6 cellular contexts compared by ENCODE assay signal in genomic region chr15:59645812-59646211, GRCh38. TPM values are rescaled to one million over a fixed set of nuclear protein-coding genes. Genes with fewer than 3 reads are reported as not detected.
"Had no signal": no experiment of that assay in that cellular context is flagged by ENCODE, and none has a peak within 500 bp of the region (broad histone marks: within the 10 kb centered on the region; RNA-seq: fewer than 3 reads in every experiment).

No MANE protein-coding gene starts in this region.

RNA-seq across cellular contexts. Expression of gene GCNT3, which starts 34.2 kb away (rescaled TPM):
- total RNA-seq: OCI-LY7, Right ventricle myocardium inferior, Right ventricle myocardium superior, RPMI7951, SJSA1 had no signal
- polyA plus RNA-seq: SK-N-SH had no signal
